ENCODE assay signal across 9 cellular contexts in genomic region chr16:19115148-19116021, GRCh38. TPM values are rescaled to one million over a fixed set of nuclear protein-coding genes. Genes with fewer than 3 reads are reported as not detected.
A peak's percentile ranks its signal among the peaks of the same experiment; 100 is the strongest.
DNase-seq lines count a peak whose midpoint lies in the region; ATAC-seq and TF ChIP-seq lines count a peak whose summit lies in the region.
"Had no signal": no experiment of that assay in that cellular context is flagged by ENCODE, and none has a peak within 500 bp of the region (broad histone marks: within the 10 kb centered on the region; RNA-seq: fewer than 3 reads in every experiment).

No MANE protein-coding gene starts in this region.

- H3K4me3 ChIP-seq in breast epithelium = peak overlapping the region; percentile 80 to 94 (median 84)

- H3K27ac ChIP-seq in breast epithelium (peak overlapping the region; percentile 94 to 99), layer of hippocampus (ENCODE audit: low read depth, low read length) (peak overlapping the region; percentile 38)

- DNase-seq in HFFc6 (no peak), breast epithelium (ENCODE audit: low spot score in 2 of 2) (no peak), Kasumi-1 (lab: John Stamatoyannopoulos, UW) (no peak), dermis blood vessel endothelial cell (no peak), NCI-H2227 (lab: John Stamatoyannopoulos, UW; ENCODE audit: unreplicated experiment) (no peak), activated gamma-delta T cell treated with Interleukin-2 at 50 U/mL for 16 hours (no peak)
- no peak for DNase-seq in stimulated activated naive B cell treated with anti-CD40 and anti-IgM and Interleukin-4, amounts not matched to agents 10 μg/mL and 1 μg/mL and 100 μg/mL, for 72 hours
- DNase-seq: stimulated activated CD4-positive, alpha-beta T cell treated with anti-CD3 and anti-CD28 coated beads, Interleukin-4, amount 100 ng/mL, for 24 hours had no signal

- no peaks in the 10 kb centered on the region for H3K9me3 ChIP-seq in breast epithelium

- peaks cover 5% of the 10 kb centered on the region; the same call in 1 of the 2 replicates for H3K36me3 Mint-ChIP-seq in HFFc6 (ENCODE audit: low read depth)
- peaks cover 10 to 11% of the 10 kb centered on the region in 2 donors for H3K36me3 Mint-ChIP-seq in stimulated activated naive B cell treated with anti-CD40 and anti-IgM and Interleukin-4, amounts not matched to agents 10 μg/mL and 1 μg/mL and 100 μg/mL, for 72 hours

- no peaks in the 10 kb centered on the region for H3K36me3 ChIP-seq in breast epithelium

- H3K27me3 ChIP-seq in breast epithelium (no peaks in the 10 kb centered on the region), layer of hippocampus (ENCODE audit: control insufficient read depth, insufficient read depth, low read length) (peaks cover 6% of the 10 kb centered on the region)

- H3K9me3 Mint-ChIP-seq in HFFc6 = no peaks in the 10 kb centered on the region
- H3K9me3 Mint-ChIP-seq in stimulated activated naive B cell treated with anti-CD40 and anti-IgM and Interleukin-4, amounts not matched to agents 10 μg/mL and 1 μg/mL and 100 μg/mL, for 72 hours = no peaks in the 10 kb centered on the region

- ATAC-seq in stimulated activated naive B cell treated with anti-CD40 and anti-IgM and Interleukin-4, amounts not matched to agents 10 μg/mL and 1 μg/mL and 100 μg/mL, for 72 hours (replicated peaks) = no peak

- H3K27me3 Mint-ChIP-seq in HFFc6 (ENCODE audit: insufficient read depth) = no peaks in the 10 kb centered on the region; the same call in 1 of the 2 replicates
- H3K27me3 Mint-ChIP-seq in stimulated activated naive B cell treated with anti-CD40 and anti-IgM and Interleukin-4, amounts not matched to agents 10 μg/mL and 1 μg/mL and 100 μg/mL, for 72 hours = peaks cover 5 to 12% of the 10 kb centered on the region in 2 donors

- peaks cover 55% of the 10 kb centered on the region for H3K4me1 Mint-ChIP-seq in HFFc6 (ENCODE audit: low read depth)
- H3K4me1 Mint-ChIP-seq in stimulated activated naive B cell treated with anti-CD40 and anti-IgM and Interleukin-4, amounts not matched to agents 10 μg/mL and 1 μg/mL and 100 μg/mL, for 72 hours = peaks cover 28 to 57% of the 10 kb centered on the region in 2 donors

- intact Hi-C loops in breast epithelium (cut with DNase I; ENCODE audit: low total_unique reads) = no loop called here

- H3K27ac Mint-ChIP-seq in HFFc6 = peak overlapping the region; percentile 72
- H3K27ac Mint-ChIP-seq in stimulated activated naive B cell treated with anti-CD40 and anti-IgM and Interleukin-4, amounts not matched to agents 10 μg/mL and 1 μg/mL and 100 μg/mL, for 72 hours = peak overlapping the region; percentile 62

- TF ChIP-seq POLR2A in breast epithelium (IDR thresholded peaks at IDR 0.05) = no peak

- H3K4me1 ChIP-seq in breast epithelium = peaks cover 22 to 30% of the 10 kb centered on the region in 2 donors

- TF ChIP-seq CTCF in HFFc6 (IDR thresholded peaks at IDR 0.05) (peak; percentile 71), breast epithelium (IDR thresholded peaks at IDR 0.05) (peak in 1 of 3 donors; percentile 49)

- peak overlapping the region; percentile 90 for H3K4me3 Mint-ChIP-seq in HFFc6
- H3K4me3 Mint-ChIP-seq in stimulated activated naive B cell treated with anti-CD40 and anti-IgM and Interleukin-4, amounts not matched to agents 10 μg/mL and 1 μg/mL and 100 μg/mL, for 72 hours = peak overlapping the region; percentile 64 to 89

RNA-seq across cellular contexts. Expression of gene ITPRIPL2, which starts 1.6 kb away (rescaled TPM):
- total RNA-seq in HFFc6 (2021; fragmentation: NEBNext Ultra II Directional; extraction: Animal tissue kit (Norgen Biotek cat#: 25700)) = 10 to 100 TPM; 36.3 to 56.9 (median 43.1) TPM
- total RNA-seq in breast epithelium = 10 to 100 TPM; 36.1 to 66.6 (median 40.3) TPM
- total RNA-seq in dermis blood vessel endothelial cell = 40.2 and 51.3 TPM in 2 replicates

RNA-seq across cellular contexts. Expression of gene COQ7, which starts 48.0 kb away (rescaled TPM):
- total RNA-seq in HFFc6 (2021; fragmentation: NEBNext Ultra II Directional; extraction: Animal tissue kit (Norgen Biotek cat#: 25700)) = 10 to 100 TPM; 15.1 to 19.1 (median 16.8) TPM
- total RNA-seq in breast epithelium (10 to 100 TPM; 13.8 to 20.2 (median 16.4) TPM), dermis blood vessel endothelial cell (23.5 and 32.1 TPM in 2 replicates)

RNA-seq across cellular contexts. Expression of gene SYT17, which starts 52.7 kb away (rescaled TPM):
- not detected for total RNA-seq in HFFc6 (2021; fragmentation: NEBNext Ultra II Directional; extraction: Animal tissue kit (Norgen Biotek cat#: 25700))
- 10 to 100 TPM in 1 of 3 donors, 1 to 10 TPM in 2; 1.9 to 11.9 (median 5.2) TPM for total RNA-seq in breast epithelium
- 2.2 and 2.9 TPM in 2 replicates for total RNA-seq in dermis blood vessel endothelial cell
